In genomic region chr14:101937926-101938767, GRCh38 we compare ENCODE assay signal across 16 cellular contexts.
"Had no signal": no experiment of that assay in that cellular context is flagged by ENCODE, and none has a peak within 500 bp of the region (broad histone marks: within the 10 kb centered on the region; RNA-seq: fewer than 3 reads in every experiment).

No MANE protein-coding gene starts in this region.

- H3K27me3 ChIP-seq: gastrocnemius medialis had no signal

- H3K36me3 ChIP-seq: gastrocnemius medialis, left ventricle myocardium inferior, suprapubic skin, transverse colon had no signal

- H3K4me3 ChIP-seq: gastrocnemius medialis, left ventricle myocardium inferior, suprapubic skin, transverse colon had no signal

- DNase-seq: activated B cell treated with CpG ODN at 0.5 μM for 24 hours; activated CD4-positive, alpha-beta memory T cell treated with anti-CD3 and anti-CD28 coated beads for 36 hours; activated CD4-positive, alpha-beta T cell treated with anti-CD3 and anti-CD28 coated beads for 4 hours; activated CD8-positive, alpha-beta memory T cell treated with anti-CD3 and anti-CD28 coated beads, Interleukin-2, amount 10 ng/mL, durations not matched to agents 7 days and 5 days; effector CD8-positive, alpha-beta T cell; gastrocnemius medialis; kidney glomerular epithelial cell; left ventricle myocardium inferior; stimulated activated CD4-positive, alpha-beta T cell treated with anti-CD3 and anti-CD28 coated beads, Interleukin-12 subunit alpha, Interleukin-12 subunit beta, amount 100 ng/mL, for 4 hours; stimulated activated CD4-positive, alpha-beta T cell treated with anti-CD3 and anti-CD28 coated beads, Interleukin-1b, Interleukin-23, amount 100 ng/mL, for 48 hours; stimulated activated naive CD8-positive, alpha-beta T cell treated with anti-CD3 and anti-CD28 coated beads, Interleukin-15, amount 100 ng/mL, for 72 hours; SW 1271; T-helper 2 cell; transverse colon had no signal

- H3K9me3 ChIP-seq: gastrocnemius medialis, left ventricle myocardium inferior, suprapubic skin, transverse colon had no signal

- H3K27ac ChIP-seq: gastrocnemius medialis, left ventricle myocardium inferior, suprapubic skin, transverse colon had no signal

- ATAC-seq: activated CD8-positive, alpha-beta memory T cell treated with anti-CD3 and anti-CD28 coated beads, Interleukin-2, amount 10 ng/mL, durations not matched to agents 7 days and 5 days; esophagus mucosa; gastrocnemius medialis; stimulated activated naive CD8-positive, alpha-beta T cell treated with anti-CD3 and anti-CD28 coated beads, Interleukin-15, amount 100 ng/mL, for 72 hours had no signal

- H3K4me1 ChIP-seq: gastrocnemius medialis, left ventricle myocardium inferior, suprapubic skin, transverse colon had no signal
